Comparison of ENCODE assay signal across 15 cellular contexts in genomic region chr2:8533923-8534322, GRCh38.
DNase-seq lines count a peak whose midpoint lies in the region; ATAC-seq and TF ChIP-seq lines count a peak whose summit lies in the region.
"Had no signal": no experiment of that assay in that cellular context is flagged by ENCODE, and none has a peak within 500 bp of the region (broad histone marks: within the 10 kb centered on the region; RNA-seq: fewer than 3 reads in every experiment).

No MANE protein-coding gene starts in this region.

- no peak for DNase-seq in DND-41
- no peak for DNase-seq in adrenal gland
- DNase-seq in lower lobe of right lung, result no peak
- no peak for DNase-seq in stomach
- DNase-seq in WERI-Rb-1, result no peak
- no peak for DNase-seq in activated CD8-positive, alpha-beta T cell treated with anti-CD3 and anti-CD28 coated beads for 36 hours
- DNase-seq in cerebellar cortex (ENCODE audit: low spot score), result no peak
- DNase-seq: MM.1S, NCI-H187 treated with DMSO at 0.1 percent for 48 hours, NCI-H2171 treated with DMSO at 0.1 percent for 48 hours, NCI-H510A, NCI-H82, SIG-M5 had no signal

- H3K36me3 Mint-ChIP-seq in activated CD8-positive, alpha-beta T cell treated with anti-CD3 and anti-CD28 coated beads for 36 hours (ENCODE audit: low read depth), result peaks cover 2% of the 10 kb centered on the region

- H3K9me3 ChIP-seq in DND-41 (ENCODE audit: insufficient read depth, low read length, severe bottlenecking), result peaks cover 22% of the 10 kb centered on the region
- no peaks in the 10 kb centered on the region for H3K9me3 ChIP-seq in adrenal gland (replicated peaks in 1 of 3)
- peaks cover 10% of the 10 kb centered on the region for H3K9me3 ChIP-seq in lower lobe of right lung
- peaks cover 0 to 18% (median 8%) of the 10 kb centered on the region in 4 donors for H3K9me3 ChIP-seq in stomach
- H3K9me3 ChIP-seq in WERI-Rb-1 (ENCODE audit: severe bottlenecking), result peaks cover 14% of the 10 kb centered on the region

- H3K79me2 ChIP-seq in DND-41 (ENCODE audit: insufficient read depth, low read length), result no peaks in the 10 kb centered on the region

- H3K27me3 ChIP-seq in DND-41 (ENCODE audit: insufficient read depth, low read length, poor library complexity) (no peaks in the 10 kb centered on the region), adrenal gland (no peaks in the 10 kb centered on the region), lower lobe of right lung (ENCODE audit: low read depth) (no peaks in the 10 kb centered on the region), stomach (no peaks in the 10 kb centered on the region), WERI-Rb-1 (ENCODE audit: insufficient read depth, low read depth, severe bottlenecking) (no peaks in the 10 kb centered on the region)

- peaks cover 21% of the 10 kb centered on the region for H3K4me1 Mint-ChIP-seq in activated CD8-positive, alpha-beta T cell treated with anti-CD3 and anti-CD28 coated beads for 36 hours (ENCODE audit: low read depth)

- H2AFZ ChIP-seq in DND-41 (ENCODE audit: low read depth, low read length), result no peak overlapping the region

- no peak overlapping the region for H3K4me3 ChIP-seq in DND-41 (ENCODE audit: low read depth in 1 of 2, low read length in 2 of 2)
- no peak overlapping the region for H3K4me3 ChIP-seq in adrenal gland
- no peak overlapping the region for H3K4me3 ChIP-seq in lower lobe of right lung
- H3K4me3 ChIP-seq in stomach, result no peak overlapping the region
- no peak overlapping the region for H3K4me3 ChIP-seq in WERI-Rb-1 (ENCODE audit: low read depth, low read length)

- H3K27ac ChIP-seq in DND-41 (ENCODE audit: low read length), result peak overlapping the region; percentile 32; the same call in 1 of the 2 replicates
- H3K27ac ChIP-seq in adrenal gland, result peak overlapping the region in 3 of 5 donors; percentile 16 to 93 (median 81)
- peak overlapping the region; percentile 77 for H3K27ac ChIP-seq in lower lobe of right lung
- H3K27ac ChIP-seq in stomach, result peak overlapping the region in 3 of 5 donors; percentile 61 to 76 (median 68)
- H3K27ac ChIP-seq in WERI-Rb-1, result no peak overlapping the region
- H3K27ac ChIP-seq: KMS-11 had no signal

- no peaks in the 10 kb centered on the region for H3K36me3 ChIP-seq in DND-41 (ENCODE audit: insufficient read depth, low read length)
- H3K36me3 ChIP-seq in adrenal gland (replicated peaks in 1 of 2), result no peaks in the 10 kb centered on the region
- H3K36me3 ChIP-seq in lower lobe of right lung, result no peaks in the 10 kb centered on the region
- H3K36me3 ChIP-seq in stomach, result no peaks in the 10 kb centered on the region
- H3K36me3 ChIP-seq in WERI-Rb-1, result no peaks in the 10 kb centered on the region

- H3K4me1 ChIP-seq in DND-41 (ENCODE audit: insufficient read depth, low read length) (peaks cover 35% of the 10 kb centered on the region), adrenal gland (replicated peaks in 1 of 2) (peaks cover 7 to 48% of the 10 kb centered on the region in 2 donors), lower lobe of right lung (peaks cover 50% of the 10 kb centered on the region), stomach (peaks cover 19 to 40% (median 33%) of the 10 kb centered on the region in 4 donors)

- TF ChIP-seq EP300 in stomach (IDR thresholded peaks at IDR 0.05), result no peak

- no peak overlapping the region for H3K4me3 Mint-ChIP-seq in activated CD8-positive, alpha-beta T cell treated with anti-CD3 and anti-CD28 coated beads for 36 hours

- H3K9ac ChIP-seq in DND-41 (ENCODE audit: low read depth, low read length), result no peak overlapping the region
- H3K9ac ChIP-seq: KMS-11 had no signal

- no peak overlapping the region for H3K27ac Mint-ChIP-seq in activated CD8-positive, alpha-beta T cell treated with anti-CD3 and anti-CD28 coated beads for 36 hours

- no peak for TF ChIP-seq CTCF in DND-41 (IDR thresholded peaks at IDR 0.05; ENCODE audit: borderline replicate concordance, extremely low read depth, low read length, poor library complexity, severe bottlenecking)
- no peak for TF ChIP-seq CTCF in adrenal gland (IDR thresholded peaks at IDR 0.05)
- no peak for TF ChIP-seq CTCF in lower lobe of right lung (IDR thresholded peaks at IDR 0.05)
- TF ChIP-seq CTCF in stomach (IDR thresholded peaks at IDR 0.05), result no peak
- TF ChIP-seq CTCF in WERI-Rb-1 (IDR thresholded peaks at IDR 0.05; ENCODE audit: low read depth, low read length), result no peak
- TF ChIP-seq CTCF in activated CD8-positive, alpha-beta T cell treated with anti-CD3 and anti-CD28 coated beads for 36 hours (IDR thresholded peaks at IDR 0.05), result no peak

- POLR2A ChIA-PET in activated CD8-positive, alpha-beta T cell treated with anti-CD3 and anti-CD28 coated beads for 36 hours (lab: Charles Lee), result interaction anchor here (2.0 to 2.4 kb wide), 2 partner anchors 9 to 148 kb away, joined by 7 to 14 read pairs; partner anchors contain the start of gene ID2

- intact Hi-C loops in adrenal gland (cut with DNase I), result no loop called here
- intact Hi-C loops in lower lobe of right lung (cut with DNase I), result no loop called here
- intact Hi-C loops in stomach (cut with DNase I; ENCODE audit: low total_unique reads), result no loop called here
- intact Hi-C loops in activated CD8-positive, alpha-beta T cell treated with anti-CD3 and anti-CD28 coated beads for 36 hours (cut with micrococcal nuclease), result no loop called here

- H3K27me3 Mint-ChIP-seq in activated CD8-positive, alpha-beta T cell treated with anti-CD3 and anti-CD28 coated beads for 36 hours, result no peaks in the 10 kb centered on the region

- H3K4me2 ChIP-seq in DND-41 (ENCODE audit: insufficient read depth, low read length), result no peak overlapping the region
- H3K4me2 ChIP-seq: KMS-11 had no signal

- no peak for ATAC-seq in DND-41 (ENCODE audit: insufficient read depth, low read depth)
- no peak for ATAC-seq in lower lobe of right lung
- no peak for ATAC-seq in activated CD8-positive, alpha-beta T cell treated with anti-CD3 and anti-CD28 coated beads for 36 hours
- no peak for ATAC-seq in HG02571 (IDR thresholded peaks at IDR 0.05; ENCODE audit: unreplicated experiment)

- WGBS in adrenal gland, 4 donors, result 97 to 98% (median 97%) methylated on average over 8 of the region's 8 CpGs
- WGBS in stomach, 5 donors, result 90 to 99% (median 97%) methylated on average over 7 to 8 of the region's 8 CpGs

- CTCF ChIA-PET in activated CD8-positive, alpha-beta T cell treated with anti-CD3 and anti-CD28 coated beads for 36 hours (lab: Charles Lee), result interaction anchor here (1.2 kb wide), 1 partner anchor 15 kb away, joined by 3 read pairs; no protein-coding TSS in a partner anchor

- peaks cover 20% of the 10 kb centered on the region for H3K9me3 Mint-ChIP-seq in activated CD8-positive, alpha-beta T cell treated with anti-CD3 and anti-CD28 coated beads for 36 hours

- H4K20me1 ChIP-seq in DND-41 (ENCODE audit: insufficient read depth, low read length), result no peaks in the 10 kb centered on the region

- no peak for TF ChIP-seq POLR2A in adrenal gland (IDR thresholded peaks at IDR 0.05)
- TF ChIP-seq POLR2A in stomach (IDR thresholded peaks at IDR 0.05), result no peak
